In genomic region chr15:55289011-55289572, GRCh38 we compare ENCODE assay signal across 8 cellular contexts.
DNase-seq lines count a peak whose midpoint lies in the region; ATAC-seq and TF ChIP-seq lines count a peak whose summit lies in the region.

No MANE protein-coding gene starts in this region.

- H3K27me3 Mint-ChIP-seq in stimulated activated naive B cell treated with anti-CD40 and anti-IgM and Interleukin-4, amounts not matched to agents 10 μg/mL and 1 μg/mL and 100 μg/mL, for 72 hours, result no peaks in the 10 kb centered on the region

- peak; percentile 11 for ATAC-seq in HG03139 (IDR thresholded peaks at IDR 0.05; ENCODE audit: unreplicated experiment)
- peak; percentile 7 to 10 for ATAC-seq in stimulated activated naive B cell treated with anti-CD40 and anti-IgM and Interleukin-4, amounts not matched to agents 10 μg/mL and 1 μg/mL and 100 μg/mL, for 72 hours (replicated peaks)
- ATAC-seq in GM19467 (IDR thresholded peaks at IDR 0.05; ENCODE audit: unreplicated experiment), result no peak

- H3K4me3 Mint-ChIP-seq in stimulated activated naive B cell treated with anti-CD40 and anti-IgM and Interleukin-4, amounts not matched to agents 10 μg/mL and 1 μg/mL and 100 μg/mL, for 72 hours, result peak overlapping the region; percentile 85 to 92

- H3K9me3 Mint-ChIP-seq in stimulated activated naive B cell treated with anti-CD40 and anti-IgM and Interleukin-4, amounts not matched to agents 10 μg/mL and 1 μg/mL and 100 μg/mL, for 72 hours, result no peaks in the 10 kb centered on the region

- H3K4me1 Mint-ChIP-seq in stimulated activated naive B cell treated with anti-CD40 and anti-IgM and Interleukin-4, amounts not matched to agents 10 μg/mL and 1 μg/mL and 100 μg/mL, for 72 hours, result peaks cover 31 to 53% of the 10 kb centered on the region in 2 donors

- H3K27ac Mint-ChIP-seq in stimulated activated naive B cell treated with anti-CD40 and anti-IgM and Interleukin-4, amounts not matched to agents 10 μg/mL and 1 μg/mL and 100 μg/mL, for 72 hours, result peak overlapping the region; percentile 95

- peak overlapping the region; percentile 72 to 87 for H3K4me3 ChIP-seq in cardiac fibroblast (replicated peaks in 1 of 2; ENCODE audit: low read depth in 2 of 2, low read length in 2 of 2)

- peaks cover 0 to 24% of the 10 kb centered on the region in 2 donors for H3K36me3 Mint-ChIP-seq in stimulated activated naive B cell treated with anti-CD40 and anti-IgM and Interleukin-4, amounts not matched to agents 10 μg/mL and 1 μg/mL and 100 μg/mL, for 72 hours

- DNase-seq in NCI-H510A treated with DMSO at 0.1 percent for 48 hours (lab: John Stamatoyannopoulos, UW) (peak; percentile 1), NCI-H510A (lab: John Stamatoyannopoulos, UW) (no peak), T-helper 1 cell (peak in 3 of 5 donors; percentile 13 to 62 (median 22)), cardiac fibroblast (ENCODE audit: low read depth in 2 of 2) (peak; percentile 59 to 62), left kidney (ENCODE audit: low read depth, low spot score) (peak; percentile 66)
- peak; percentile 9 for DNase-seq in stimulated activated naive B cell treated with anti-CD40 and anti-IgM and Interleukin-4, amounts not matched to agents 10 μg/mL and 1 μg/mL and 100 μg/mL, for 72 hours

- no peak for TF ChIP-seq CTCF in cardiac fibroblast (IDR thresholded peaks at IDR 0.05; ENCODE audit: low read depth, low read length)
